In genomic region chr10:43201545-43202131, GRCh38 we compare ENCODE assay signal across 1 cellular context.
TF ChIP-seq lines count a peak whose summit lies in the region.

No MANE protein-coding gene starts in this region.

TF ChIP-seq in SK-N-SH treated with all-trans-retinoic acid at 6 μM for 48 hours, 23 proteins besides CTCF, POLR2A, EP300 and RAD21 (continued from another document):
- TF ChIP-seq TSHZ2 (CRISPR knock-in tag; IDR thresholded peaks at IDR 0.05) (no peak), GLIS3 (CRISPR knock-in tag; IDR thresholded peaks at IDR 0.05) (no peak), POU6F1 (CRISPR knock-in tag; IDR thresholded peaks at IDR 0.05; ENCODE audit: borderline replicate concordance, low read depth) (no peak), ISL1 (CRISPR knock-in tag; IDR thresholded peaks at IDR 0.05) (no peak), ZC3H10 (CRISPR knock-in tag; IDR thresholded peaks at IDR 0.05) (no peak), PATZ1 (CRISPR knock-in tag; IDR thresholded peaks at IDR 0.05; ENCODE audit: borderline replicate concordance) (no peak), ARNTL (CRISPR knock-in tag; IDR thresholded peaks at IDR 0.05; ENCODE audit: borderline replicate concordance, low read depth) (no peak), ZNF8 (CRISPR knock-in tag; IDR thresholded peaks at IDR 0.05) (no peak)
